In the genomic region with DNA sequence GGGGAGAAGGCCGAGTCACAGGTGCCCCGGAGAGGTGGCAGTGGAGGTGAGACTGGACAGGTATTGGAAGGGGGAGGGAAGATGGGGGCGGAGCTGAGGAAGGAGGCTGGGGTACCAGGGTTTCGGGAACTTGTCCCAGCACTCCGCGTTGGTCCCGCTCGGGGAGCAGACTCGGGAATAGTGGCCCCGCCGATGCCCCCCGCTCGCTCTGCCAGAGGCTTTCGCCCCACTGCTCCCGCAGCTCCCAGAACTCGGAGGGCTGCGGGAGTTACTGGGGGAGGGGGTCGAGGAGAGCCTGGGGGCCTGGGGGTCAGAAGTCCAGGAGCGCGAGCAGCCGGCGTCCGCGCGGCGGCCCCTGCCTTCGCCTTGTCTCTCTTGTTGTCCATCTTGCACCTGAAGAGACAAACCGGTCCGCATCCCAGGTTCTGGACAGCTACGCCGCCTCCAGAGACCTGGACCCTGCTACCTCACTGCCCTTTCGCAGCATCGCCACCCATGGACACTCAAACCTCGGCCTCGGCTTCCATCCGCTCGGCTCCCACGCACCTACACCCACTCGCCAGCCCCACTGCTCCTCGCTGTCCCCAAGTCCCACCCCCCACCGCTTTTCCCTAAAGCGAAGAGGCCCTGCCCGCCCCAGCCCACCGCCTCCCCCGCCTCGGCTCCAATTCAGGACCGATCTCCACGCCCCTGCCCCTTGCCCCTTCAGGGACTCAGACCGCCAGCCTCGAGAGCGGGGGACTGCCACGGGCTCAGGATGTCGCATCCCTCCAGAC, we compare ENCODE assay signal across 1 cellular context.
TF ChIP-seq lines count a peak whose summit lies in the region.

No MANE protein-coding gene starts in this region.

TF ChIP-seq in neural cell, 6 proteins besides CTCF, POLR2A, EP300 and RAD21 (continued from another document):
- TF ChIP-seq, protein P1, sequence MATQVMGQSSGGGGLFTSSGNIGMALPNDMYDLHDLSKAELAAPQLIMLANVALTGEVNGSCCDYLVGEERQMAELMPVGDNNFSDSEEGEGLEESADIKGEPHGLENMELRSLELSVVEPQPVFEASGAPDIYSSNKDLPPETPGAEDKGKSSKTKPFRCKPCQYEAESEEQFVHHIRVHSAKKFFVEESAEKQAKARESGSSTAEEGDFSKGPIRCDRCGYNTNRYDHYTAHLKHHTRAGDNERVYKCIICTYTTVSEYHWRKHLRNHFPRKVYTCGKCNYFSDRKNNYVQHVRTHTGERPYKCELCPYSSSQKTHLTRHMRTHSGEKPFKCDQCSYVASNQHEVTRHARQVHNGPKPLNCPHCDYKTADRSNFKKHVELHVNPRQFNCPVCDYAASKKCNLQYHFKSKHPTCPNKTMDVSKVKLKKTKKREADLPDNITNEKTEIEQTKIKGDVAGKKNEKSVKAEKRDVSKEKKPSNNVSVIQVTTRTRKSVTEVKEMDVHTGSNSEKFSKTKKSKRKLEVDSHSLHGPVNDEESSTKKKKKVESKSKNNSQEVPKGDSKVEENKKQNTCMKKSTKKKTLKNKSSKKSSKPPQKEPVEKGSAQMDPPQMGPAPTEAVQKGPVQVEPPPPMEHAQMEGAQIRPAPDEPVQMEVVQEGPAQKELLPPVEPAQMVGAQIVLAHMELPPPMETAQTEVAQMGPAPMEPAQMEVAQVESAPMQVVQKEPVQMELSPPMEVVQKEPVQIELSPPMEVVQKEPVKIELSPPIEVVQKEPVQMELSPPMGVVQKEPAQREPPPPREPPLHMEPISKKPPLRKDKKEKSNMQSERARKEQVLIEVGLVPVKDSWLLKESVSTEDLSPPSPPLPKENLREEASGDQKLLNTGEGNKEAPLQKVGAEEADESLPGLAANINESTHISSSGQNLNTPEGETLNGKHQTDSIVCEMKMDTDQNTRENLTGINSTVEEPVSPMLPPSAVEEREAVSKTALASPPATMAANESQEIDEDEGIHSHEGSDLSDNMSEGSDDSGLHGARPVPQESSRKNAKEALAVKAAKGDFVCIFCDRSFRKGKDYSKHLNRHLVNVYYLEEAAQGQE (IDR thresholded peaks at IDR 0.05; ENCODE audit: borderline replicate concordance) = no peak
- no peak for TF ChIP-seq POLR2AphosphoS5 (IDR thresholded peaks at IDR 0.05)
TF ChIP-seq in neural cell: peak in this region for 0.
